In the genomic region with DNA sequence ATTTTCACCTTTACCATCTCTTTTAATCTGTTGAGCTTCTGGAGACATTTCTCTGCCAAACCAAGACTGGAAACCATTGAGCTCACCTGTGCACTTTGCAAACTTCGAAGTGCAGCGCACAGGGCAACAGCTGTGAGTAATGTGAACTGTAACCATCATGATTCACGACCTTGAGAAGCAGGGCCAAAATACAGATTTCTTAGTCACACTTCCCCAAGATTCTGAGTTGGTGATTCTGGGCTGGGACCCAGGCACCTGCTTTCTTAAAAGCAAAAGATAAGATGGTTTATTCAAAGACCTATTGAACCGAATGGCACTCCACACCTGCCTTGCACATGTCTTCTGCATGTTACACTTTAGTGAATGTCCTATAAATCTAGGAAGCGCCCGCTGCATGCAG, we compare ENCODE assay signal across 25 cellular contexts. TPM values are rescaled to one million over a fixed set of nuclear protein-coding genes. Genes with fewer than 3 reads are reported as not detected.
DNase-seq lines count a peak whose midpoint lies in the region; ATAC-seq, FAIRE-seq and TF ChIP-seq lines count a peak whose summit lies in the region.
"Had no signal": no experiment of that assay in that cellular context is flagged by ENCODE, and none has a peak within 500 bp of the region (broad histone marks: within the 10 kb centered on the region; RNA-seq: fewer than 3 reads in every experiment).

No MANE protein-coding gene starts in this region.

- no peak for FAIRE-seq in bronchial epithelial cell (lab: Jason Lieb, UNC)
- FAIRE-seq: GM18507 had no signal

- dilution Hi-C loops in IMR-90 (cut with HindIII; ENCODE audit: low sequenced_read_pairs, unreplicated experiment) = no loop called here

- no peak overlapping the region for H3K9ac ChIP-seq in IMR-90 (ENCODE audit: low read depth, low read length)

- no peak overlapping the region for H2BK120ac ChIP-seq in IMR-90 (ENCODE audit: low read depth, low read length)

- intact Hi-C loops in IMR-90 (cut with micrococcal nuclease) = no loop called here

- ATAC-seq in IMR-90 (ENCODE audit: low read depth) (no peak), GM18867 (IDR thresholded peaks at IDR 0.05; ENCODE audit: unreplicated experiment) (no peak)
- ATAC-seq: activated CD8-positive, alpha-beta T cell treated with anti-CD3 and anti-CD28 coated beads for 36 hours; activated naive CD4-positive, alpha-beta T cell treated with anti-CD3 and anti-CD28 coated beads, Interleukin-2, amount 50 U/mL, for 72 hours; activated T-cell treated with anti-CD3 and anti-CD28 coated beads, Interleukin-2, amount 50 U/mL, for 4 hours; gastroesophageal sphincter; Panc1 had no signal

- H3K27me3 ChIP-seq in IMR-90 (ENCODE audit: control insufficient read depth, insufficient read depth, low read length) = no peaks in the 10 kb centered on the region
- H3K27me3 ChIP-seq in bronchial epithelial cell (ENCODE audit: control insufficient read depth, insufficient read depth, low read length) = no peaks in the 10 kb centered on the region
- no peaks in the 10 kb centered on the region for H3K27me3 ChIP-seq in neutrophil
- H3K27me3 ChIP-seq: gastroesophageal sphincter had no signal

- H2BK20ac ChIP-seq in IMR-90 (ENCODE audit: low read depth, low read length) = no peak overlapping the region

- H3K56ac ChIP-seq in IMR-90 (ENCODE audit: extremely low read depth, insufficient read depth, low read length) = no peak overlapping the region

- no peak overlapping the region for H2BK15ac ChIP-seq in IMR-90 (ENCODE audit: low read depth, low read length)

- H4K8ac ChIP-seq in IMR-90 (ENCODE audit: low read depth in 2 of 2, low read length in 2 of 2) = no peak overlapping the region

- no peak overlapping the region for H2AK5ac ChIP-seq in IMR-90 (ENCODE audit: low read depth, low read length)

- no peak overlapping the region for H2BK5ac ChIP-seq in IMR-90 (ENCODE audit: low read depth, low read length, poor library complexity, severe bottlenecking)

- H3K4me1 ChIP-seq in IMR-90 (ENCODE audit: control insufficient read depth, insufficient read depth, low read length) = no peaks in the 10 kb centered on the region
- H3K4me1 ChIP-seq in neutrophil (ENCODE audit: control insufficient read depth in 1 of 2, insufficient read depth in 1 of 2, low read depth in 1 of 2, low read length in 1 of 2) = peaks cover 47 to 65% of the 10 kb centered on the region in 2 experiments

- H3K36me3 ChIP-seq in IMR-90 (ENCODE audit: control insufficient read depth, insufficient read depth, low read length) (peaks cover 27% of the 10 kb centered on the region), bronchial epithelial cell (ENCODE audit: control insufficient read depth, insufficient read depth, low read length) (peaks cover 27% of the 10 kb centered on the region), neutrophil (peaks cover 77% of the 10 kb centered on the region)

- no peak for TF ChIP-seq RAD21 in IMR-90 (IDR thresholded peaks at IDR 0.05; ENCODE audit: low read length)

- no peak overlapping the region for H3K23ac ChIP-seq in IMR-90 (ENCODE audit: low read depth, low read length)

- in situ Hi-C loops in IMR-90 (cut with MboI; ENCODE audit: low sequenced_read_pairs) = no loop called here

- H3K4ac ChIP-seq in IMR-90 (ENCODE audit: low read depth, low read length) = no peak overlapping the region

- no peaks in the 10 kb centered on the region for H3K9me1 ChIP-seq in IMR-90 (ENCODE audit: insufficient read depth, low read length)

- H3K4me3 ChIP-seq in IMR-90 (ENCODE audit: insufficient read depth, low read depth, low read length) = no peak overlapping the region
- H3K4me3 ChIP-seq in bronchial epithelial cell (ENCODE audit: low read depth, low read length) = no peak overlapping the region
- H3K4me3 ChIP-seq in neutrophil (ENCODE audit: low read depth in 1 of 2, low read length in 1 of 2) = no peak overlapping the region
- H3K4me3 ChIP-seq: coronary artery, gastroesophageal sphincter had no signal

- POLR2A ChIA-PET in IMR-90 (lab: Charles Lee; ENCODE audit: unreplicated experiment) = no interaction called here

- no peak overlapping the region for H3K27ac ChIP-seq in IMR-90 (ENCODE audit: insufficient read depth, low read length)
- H3K27ac ChIP-seq in neutrophil = peak overlapping the region; percentile 72
- H3K27ac ChIP-seq: coronary artery, epithelial cell of prostate, gastroesophageal sphincter had no signal

- TF ChIP-seq CTCF in IMR-90 (conservative IDR thresholded peaks at IDR 0.05; ENCODE audit: low read depth, low read length) (no peak), bronchial epithelial cell (IDR thresholded peaks at IDR 0.05; ENCODE audit: insufficient read depth, low read length, severe bottlenecking) (no peak), neutrophil (IDR thresholded peaks at IDR 0.05) (no peak)

- H3K79me1 ChIP-seq in IMR-90 (ENCODE audit: low read depth in 1 of 2, low read length in 2 of 2) = peaks cover 0 to 12% of the 10 kb centered on the region in 2 experiments; a peak in 1 of 4 replicates

- no peaks in the 10 kb centered on the region for H4K20me1 ChIP-seq in IMR-90 (ENCODE audit: insufficient read depth, low read length)

- H2AK9ac ChIP-seq in IMR-90 (replicated peaks; ENCODE audit: low read depth, low read length, poor library complexity) = no peak overlapping the region

- no peak overlapping the region for H4K91ac ChIP-seq in IMR-90 (ENCODE audit: insufficient read depth, low read depth, low read length)

- BruUV-seq in IMR-90 (replicated peaks; lab: Mats Ljungman, UMichigan) = no TSS peak

- H3K9me3 ChIP-seq in IMR-90 (ENCODE audit: control insufficient read depth, insufficient read depth, low read length) = no peaks in the 10 kb centered on the region
- H3K9me3 ChIP-seq in neutrophil = no peaks in the 10 kb centered on the region
- H3K9me3 ChIP-seq: gastroesophageal sphincter had no signal

- DNase-seq in ELR (ENCODE audit: low read depth) = peak; percentile 45
- peak; percentile 42 for DNase-seq in IMR-90
- peak; percentile 67 for DNase-seq in bronchial epithelial cell (ENCODE audit: low read depth)
- DNase-seq in iPS-NIHi7 (ENCODE audit: extremely low spot score) = no peak
- DNase-seq in NCI-H446 (lab: John Stamatoyannopoulos, UW) = no peak
- DNase-seq: activated CD8-positive, alpha-beta T cell treated with anti-CD3 and anti-CD28 coated beads for 36 hours; activated T-cell treated with anti-CD3 and anti-CD28 coated beads, Interleukin-2, amount 50 U/mL, for 4 hours; AML-193; COR-L47; DND-41; Kasumi-1; kidney glomerular epithelial cell; NCI-H1436 treated with DMSO at 0.1 percent for 48 hours; T1000 had no signal

- no peak overlapping the region for H3K14ac ChIP-seq in IMR-90 (replicated peaks; ENCODE audit: low read depth, low read length)

- H4K5ac ChIP-seq in IMR-90 (ENCODE audit: low read depth, low read length) = no peak overlapping the region

- H2AFZ ChIP-seq in IMR-90 (replicated peaks; ENCODE audit: low read length, poor library complexity) = no peak overlapping the region

- TF ChIP-seq POLR2A in IMR-90 (IDR thresholded peaks at IDR 0.05; ENCODE audit: low read depth, low read length) = no peak

- CTCF ChIA-PET in IMR-90 (lab: Yijun Ruan, JAX) = no interaction called here

- H3K18ac ChIP-seq in IMR-90 (ENCODE audit: low read depth, low read length) = no peak overlapping the region

- WGBS in IMR-90 (ENCODE audit: extremely low coverage in 2 of 2, insufficient read length in 1 of 2), 2 experiments = no CpG with 5 or more reads among the region's 6 CpGs

- no peak overlapping the region for H3K4me2 ChIP-seq in IMR-90 (ENCODE audit: low read depth, low read length)

TF ChIP-seq in IMR-90, 13 proteins besides CTCF, POLR2A, EP300 and RAD21 (continues in another document):
- TF ChIP-seq FOS (IDR thresholded peaks at IDR 0.05; ENCODE audit: low read depth, low read length) (no peak), CEBPB (IDR thresholded peaks at IDR 0.05; ENCODE audit: low read depth, low read length) (no peak), SMC3 (IDR thresholded peaks at IDR 0.05; ENCODE audit: low read depth, low read length) (no peak), MAFK (IDR thresholded peaks at IDR 0.05; ENCODE audit: low read depth, low read length) (no peak), RCOR1 (IDR thresholded peaks at IDR 0.05; ENCODE audit: insufficient replicate concordance, low read length) (no peak)
- TF ChIP-seq, protein P1, sequence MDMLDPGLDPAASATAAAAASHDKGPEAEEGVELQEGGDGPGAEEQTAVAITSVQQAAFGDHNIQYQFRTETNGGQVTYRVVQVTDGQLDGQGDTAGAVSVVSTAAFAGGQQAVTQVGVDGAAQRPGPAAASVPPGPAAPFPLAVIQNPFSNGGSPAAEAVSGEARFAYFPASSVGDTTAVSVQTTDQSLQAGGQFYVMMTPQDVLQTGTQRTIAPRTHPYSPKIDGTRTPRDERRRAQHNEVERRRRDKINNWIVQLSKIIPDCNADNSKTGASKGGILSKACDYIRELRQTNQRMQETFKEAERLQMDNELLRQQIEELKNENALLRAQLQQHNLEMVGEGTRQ (IDR thresholded peaks at IDR 0.05; ENCODE audit: low read depth, low read length) = no peak

RNA-seq across cellular contexts. Expression of gene AGTRAP, which starts 10.2 kb away (rescaled TPM):
- total RNA-seq in IMR-90 (2012; rRNA removed) (21.5 and 22.2 TPM in 2 replicates), bronchial epithelial cell (48.4 and 55.3 TPM in 2 replicates)
- polyA plus RNA-seq in IMR-90 (2012; rRNA removed) = 57.7 and 64.3 TPM in 2 replicates
- polyA plus RNA-seq in IMR-90 (2012; cell fraction: cytosol; rRNA removed) = 32.7 and 80.8 TPM in 2 replicates
- 42.2 and 63.8 TPM in 2 replicates for polyA plus RNA-seq in IMR-90 (2012; cell fraction: nucleus; rRNA removed; ENCODE audit: low replicate concordance)

RNA-seq across cellular contexts. Expression of gene C1orf167, which starts 15.9 kb away (rescaled TPM):
- under 0.01 and 0.28 TPM in 2 replicates for total RNA-seq in IMR-90 (2012; rRNA removed)
- polyA plus RNA-seq in IMR-90 (2012; rRNA removed) = 0.15 and 0.27 TPM in 2 replicates
- 0.10 and 0.42 TPM in 2 replicates for polyA plus RNA-seq in IMR-90 (2012; cell fraction: cytosol; rRNA removed)
- 0.06 and 0.27 TPM in 2 replicates for polyA plus RNA-seq in IMR-90 (2012; cell fraction: nucleus; rRNA removed; ENCODE audit: low replicate concordance)
- not detected in 2 replicates for total RNA-seq in bronchial epithelial cell
- total RNA-seq: activated CD8-positive, alpha-beta T cell treated with anti-CD3 and anti-CD28 coated beads for 36 hours; activated naive CD4-positive, alpha-beta T cell treated with anti-CD3 and anti-CD28 coated beads, Interleukin-2, amount 50 U/mL, for 72 hours; activated T-cell treated with anti-CD3 and anti-CD28 coated beads, Interleukin-2, amount 50 U/mL, for 4 hours; HT-29 had no signal
- polyA plus RNA-seq: neural cell had no signal

RNA-seq across cellular contexts. Expression of gene DRAXIN, which starts 54.6 kb away (rescaled TPM):
- total RNA-seq in IMR-90 (2012; rRNA removed) (under 0.01 TPM in 2 replicates), bronchial epithelial cell (not detected in 2 replicates)
- 0.01 and 0.02 TPM in 2 replicates for polyA plus RNA-seq in IMR-90 (2012; rRNA removed)
- 0.02 TPM in 1 of 2 replicates, not detected in the other for polyA plus RNA-seq in IMR-90 (2012; cell fraction: cytosol; rRNA removed)
- 0.01 TPM in 1 of 2 replicates, not detected in the other for polyA plus RNA-seq in IMR-90 (2012; cell fraction: nucleus; rRNA removed; ENCODE audit: low replicate concordance)
- total RNA-seq: HT-29, mesenteric fat pad had no signal

RNA-seq across cellular contexts. Expression of gene MTHFR, which starts 59.7 kb away (rescaled TPM):
- total RNA-seq in IMR-90 (2012; rRNA removed) (6.7 and 7.3 TPM in 2 replicates), bronchial epithelial cell (16.3 and 21.6 TPM in 2 replicates)
- 6.7 and 7.4 TPM in 2 replicates for polyA plus RNA-seq in IMR-90 (2012; rRNA removed)
- 3.5 and 5.5 TPM in 2 replicates for polyA plus RNA-seq in IMR-90 (2012; cell fraction: cytosol; rRNA removed)
- 16.7 and 23.0 TPM in 2 replicates for polyA plus RNA-seq in IMR-90 (2012; cell fraction: nucleus; rRNA removed; ENCODE audit: low replicate concordance)

RNA-seq across cellular contexts. Expression of gene CLCN6, which starts 59.9 kb away (rescaled TPM):
- total RNA-seq in IMR-90 (2012; rRNA removed) = 4.1 and 5.0 TPM in 2 replicates
- 9.7 and 10.6 TPM in 2 replicates for polyA plus RNA-seq in IMR-90 (2012; rRNA removed)
- polyA plus RNA-seq in IMR-90 (2012; cell fraction: cytosol; rRNA removed) = 3.5 and 5.0 TPM in 2 replicates
- polyA plus RNA-seq in IMR-90 (2012; cell fraction: nucleus; rRNA removed; ENCODE audit: low replicate concordance) = 42.7 and 54.8 TPM in 2 replicates
- total RNA-seq in bronchial epithelial cell = 4.5 and 6.6 TPM in 2 replicates

Comparison
In these comparisons a context has a peak if more than half of its experiments do, and no peak if none do; other contexts are left out.
1. DNase-seq: peak in ELR (single experiment), IMR-90 (single experiment) and bronchial epithelial cell (single experiment); none in iPS-NIHi7 (single experiment) and NCI-H446 (0 of 2).